In genomic region chr2:13050764-13051163, GRCh38 we compare ENCODE assay signal across 25 cellular contexts.
DNase-seq lines count a peak whose midpoint lies in the region; ATAC-seq, FAIRE-seq and TF ChIP-seq lines count a peak whose summit lies in the region.
"Had no signal": no experiment of that assay in that cellular context is flagged by ENCODE, and none has a peak within 500 bp of the region (broad histone marks: within the 10 kb centered on the region; RNA-seq: fewer than 3 reads in every experiment).

No MANE protein-coding gene starts in this region.

- ATAC-seq in A549: no peak
- no peak for ATAC-seq in activated CD4-positive, CD25-positive, alpha-beta regulatory T cell treated with anti-CD3 and anti-CD28 coated beads, Interleukin-2, amount 50 U/mL, for 24 hours
- ATAC-seq: body of pancreas; left ventricle myocardium superior; mucosa of descending colon; stimulated activated memory B cell treated with anti-CD40 and anti-IgM and Interleukin-4, amounts not matched to agents 10 μg/mL and 1 μg/mL and 100 μg/mL, for 72 hours had no signal

- no peak for TF ChIP-seq EP300 in A549 (IDR thresholded peaks at IDR 0.05)

- H3K4me3 ChIP-seq in A549 (no peak overlapping the region), adipocyte (ENCODE audit: low read length) (no peak overlapping the region), fibroblast of mammary gland (ENCODE audit: control insufficient read depth, low read depth, low read length) (no peak overlapping the region)
- H3K4me3 ChIP-seq: body of pancreas, mucosa of descending colon, testis had no signal

- TF ChIP-seq RAD21 in A549 (conservative IDR thresholded peaks at IDR 0.05 in 1 of 2, IDR thresholded peaks at IDR 0.05 in 1 of 2): no peak

- H3K9me3 ChIP-seq in A549 (0 out of 3 replicates have a peak, but pooled peaks cover 3% of the 10 kb centered on the region), adipocyte (ENCODE audit: control insufficient read depth, low read length) (no peaks in the 10 kb centered on the region)
- H3K9me3 ChIP-seq: body of pancreas, mucosa of descending colon, testis had no signal

- TF ChIP-seq CTCF in A549 (IDR thresholded peaks at IDR 0.05) (no peak), fibroblast of mammary gland (conservative IDR thresholded peaks at IDR 0.05; ENCODE audit: control insufficient read depth, insufficient read depth, low read depth, low read length) (no peak)

- POLR2A ChIA-PET in A549 (lab: Yijun Ruan, JAX): no interaction called here

- FAIRE-seq in A549 (lab: Jason Lieb, UNC): no peak
- FAIRE-seq: endothelial cell of umbilical vein, GM18507 had no signal

- H3K4me1 ChIP-seq in A549: no peaks in the 10 kb centered on the region
- H3K4me1 ChIP-seq in adipocyte (ENCODE audit: control insufficient read depth, insufficient read depth, low read length): peaks cover 11% of the 10 kb centered on the region
- H3K4me1 ChIP-seq: body of pancreas, testis had no signal

- H3K27me3 ChIP-seq in adipocyte (replicated peaks; ENCODE audit: control insufficient read depth, insufficient read depth, low read length): no peaks in the 10 kb centered on the region
- H3K27me3 ChIP-seq: body of pancreas, testis had no signal

- H3K9ac ChIP-seq in adipocyte (ENCODE audit: low read length): no peak overlapping the region

- H3K36me3 ChIP-seq in adipocyte (ENCODE audit: control insufficient read depth, insufficient read depth, low read length, severe bottlenecking): no peaks in the 10 kb centered on the region

- no peak overlapping the region for H3K27ac ChIP-seq in A549
- H3K27ac ChIP-seq: body of pancreas, testis had no signal

- peak overlapping the region; percentile 11; the same call in 2 of the 3 replicates for H3K4me2 ChIP-seq in A549

- DNase-seq in A549 (ENCODE audit: low read depth in 1 of 2, low spot score in 1 of 2): no peak
- peak; percentile 17 for DNase-seq in H4 (ENCODE audit: low spot score)
- peak; percentile 52 for DNase-seq in adipocyte (ENCODE audit: low read depth)
- peak; percentile 6 for DNase-seq in fibroblast of mammary gland (ENCODE audit: low read depth)
- DNase-seq in NCI-H2227 treated with DMSO at 0.1 percent for 48 hours (lab: John Stamatoyannopoulos, UW): no peak
- DNase-seq in activated CD4-positive, alpha-beta T cell treated with anti-CD3 and anti-CD28 coated beads, Interleukin-2, amount 50 U/mL, for 4 hours: no peak
- DNase-seq in stimulated activated CD4-positive, alpha-beta T cell treated with anti-CD3 and anti-CD28 coated beads, Interleukin-4, amount 100 ng/mL, for 4 hours: no peak
- DNase-seq: activated B cell treated with CpG ODN at 0.5 μM for 24 hours; activated naive CD4-positive, alpha-beta T cell treated with anti-CD3 and anti-CD28 coated beads, Interleukin-2, amount 50 U/mL, for 16 hours; activated T-cell treated with anti-CD3 and anti-CD28 coated beads, Interleukin-2, amount 50 U/mL, for 48 hours; body of pancreas; CD8-positive, alpha-beta memory T cell; cortex of kidney; Kasumi-1; left ventricle myocardium superior; mucosa of descending colon; NCI-H1105; NCI-H526; SIG-M5; stimulated activated CD4-positive, alpha-beta T cell treated with anti-CD3 and anti-CD28 coated beads, Interleukin-15, amount 100 ng/mL, for 24 hours; testis had no signal

- CTCF ChIA-PET in A549 (lab: Yijun Ruan, JAX): no interaction called here

- TF ChIP-seq POLR2A in A549 (IDR thresholded peaks at IDR 0.05; ENCODE audit: low read length): no peak

TF ChIP-seq in A549, 52 proteins besides CTCF, POLR2A, EP300 and RAD21:
- TF ChIP-seq JUNB (IDR thresholded peaks at IDR 0.05): no peak
- TF ChIP-seq TP53 (CRISPR knock-in tag; IDR thresholded peaks at IDR 0.05): no peak
- TF ChIP-seq CEBPB (IDR thresholded peaks at IDR 0.05): no peak
- TF ChIP-seq MAFK (IDR thresholded peaks at IDR 0.05; ENCODE audit: partially characterized antibody): peak; percentile 65

Comparison
In these comparisons a context has a peak if more than half of its experiments do, and no peak if none do; other contexts are left out.
1. DNase-seq: peak in H4 (single experiment), adipocyte (single experiment) and fibroblast of mammary gland (single experiment); none in A549 (0 of 2), NCI-H2227 treated with DMSO at 0.1 percent for 48 hours (single experiment), activated CD4-positive, alpha-beta T cell treated with anti-CD3 and anti-CD28 coated beads, Interleukin-2, amount 50 U/mL, for 4 hours (0 of 2) and stimulated activated CD4-positive, alpha-beta T cell treated with anti-CD3 and anti-CD28 coated beads, Interleukin-4, amount 100 ng/mL, for 4 hours (0 of 2).